30 cellular contexts compared by ENCODE assay signal in genomic region chr12:116011217-116011616, GRCh38.
"Had no signal": no experiment of that assay in that cellular context is flagged by ENCODE, and none has a peak within 500 bp of the region (broad histone marks: within the 10 kb centered on the region; RNA-seq: fewer than 3 reads in every experiment).

No MANE protein-coding gene starts in this region.

- DNase-seq: colonic mucosa; cortex of kidney; effector CD8-positive, alpha-beta T cell; effector memory CD8-positive, alpha-beta T cell; endodermal cell; erythroblast; esophagus squamous epithelium; foreskin fibroblast; foreskin melanocyte; gastrocnemius medialis; heart left ventricle; hypothalamus; immature natural killer cell; islet precursor cell; kidney; kidney glomerular epithelial cell; left colon; left ventricle myocardium inferior; lower lobe of right lung; mesenchymal stem cell; mucosa of descending colon; naive B cell; naive thymus-derived CD8-positive, alpha-beta T cell had no signal

- H3K27ac ChIP-seq: colonic mucosa, epithelial cell of prostate, esophagus squamous epithelium, gastrocnemius medialis, heart left ventricle, hepatocyte, left ventricle myocardium inferior, lower lobe of right lung had no signal

- H3K27me3 Mint-ChIP-seq: dendritic cell treated with granulocyte-macrophage colony-stimulating factor and Interleukin-4, amounts not matched to agents 40 ng/mL and 50 ng/mL, for 4 days; effector memory CD8-positive, alpha-beta T cell; naive B cell; naive thymus-derived CD8-positive, alpha-beta T cell had no signal

- H3K9me3 ChIP-seq: colonic mucosa, esophagus squamous epithelium, gastrocnemius medialis, heart left ventricle, left ventricle myocardium inferior, lower lobe of right lung, mucosa of descending colon had no signal

- H2AFZ ChIP-seq: hepatocyte had no signal

- H3K27me3 ChIP-seq: colonic mucosa, esophagus squamous epithelium, gastrocnemius medialis, heart left ventricle, hepatocyte had no signal

- H3K4me1 Mint-ChIP-seq: endodermal cell, immature natural killer cell, mesothelial cell of epicardium, naive B cell had no signal

- H3K4me3 ChIP-seq: colonic mucosa, esophagus squamous epithelium, gastrocnemius medialis, heart left ventricle, hepatocyte, left ventricle myocardium inferior, lower lobe of right lung, mucosa of descending colon had no signal

- H3K27ac Mint-ChIP-seq: dendritic cell treated with granulocyte-macrophage colony-stimulating factor and Interleukin-4, amounts not matched to agents 40 ng/mL and 50 ng/mL, for 4 days; immature natural killer cell; mesothelial cell of epicardium had no signal

- H3K9me3 Mint-ChIP-seq: dendritic cell treated with granulocyte-macrophage colony-stimulating factor and Interleukin-4, amounts not matched to agents 40 ng/mL and 50 ng/mL, for 4 days; effector memory CD8-positive, alpha-beta T cell; endodermal cell; immature natural killer cell; mesothelial cell of epicardium; naive B cell; naive thymus-derived CD8-positive, alpha-beta T cell had no signal

- ATAC-seq: effector memory CD8-positive, alpha-beta T cell; esophagus mucosa; heart left ventricle; left colon; left lobe of liver; lower lobe of right lung; mucosa of descending colon; naive thymus-derived CD8-positive, alpha-beta T cell had no signal

- FAIRE-seq: endometrium, kidney had no signal

- H3K4me2 ChIP-seq: hepatocyte had no signal

- H3K4me1 ChIP-seq: colonic mucosa, esophagus squamous epithelium, lower lobe of right lung had no signal

- H3K4me3 Mint-ChIP-seq: dendritic cell treated with granulocyte-macrophage colony-stimulating factor and Interleukin-4, amounts not matched to agents 40 ng/mL and 50 ng/mL, for 4 days; effector memory CD8-positive, alpha-beta T cell; endodermal cell; immature natural killer cell; mesothelial cell of epicardium; naive B cell; naive thymus-derived CD8-positive, alpha-beta T cell had no signal
